12 cellular contexts compared by ENCODE assay signal in the genomic region with DNA sequence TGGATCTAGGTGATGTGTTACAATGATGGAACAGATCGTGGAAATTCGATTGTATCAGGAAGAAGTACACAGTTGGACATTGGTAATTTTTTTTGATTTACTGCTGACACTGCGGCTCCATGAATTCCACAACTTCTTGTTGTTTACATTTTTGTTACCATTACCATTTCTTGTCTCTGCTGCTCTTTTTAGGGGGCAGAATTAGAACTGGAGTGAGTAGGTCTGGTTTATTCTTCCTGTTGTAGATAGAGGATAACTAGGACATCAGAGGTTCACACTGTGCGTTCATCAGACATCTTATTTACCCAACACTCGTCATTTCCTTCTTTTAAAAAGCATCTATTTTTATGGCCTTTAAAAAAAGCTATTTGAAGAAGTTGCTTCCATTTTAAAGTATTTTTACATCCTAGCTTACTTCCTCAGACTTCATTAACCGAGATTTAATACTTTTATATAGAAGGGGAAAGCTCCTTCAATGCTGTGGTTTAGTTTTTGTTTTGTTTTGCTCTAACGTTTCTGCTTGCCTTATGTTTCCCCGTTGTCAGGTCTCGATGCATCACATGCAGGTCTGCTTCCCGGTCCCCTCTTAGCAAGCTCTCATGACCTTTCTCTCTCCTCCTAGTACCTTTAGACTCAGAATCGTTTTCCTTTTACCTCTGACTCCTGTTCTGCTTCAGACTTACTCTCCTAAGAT.
A peak's percentile ranks its signal among the peaks of the same experiment; 100 is the strongest.
DNase-seq lines count a peak whose midpoint lies in the region; ATAC-seq and TF ChIP-seq lines count a peak whose summit lies in the region.
"Had no signal": no experiment of that assay in that cellular context is flagged by ENCODE, and none has a peak within 500 bp of the region (broad histone marks: within the 10 kb centered on the region; RNA-seq: fewer than 3 reads in every experiment).

No MANE protein-coding gene starts in this region.

- H3K9me3 ChIP-seq in CD8-positive, alpha-beta memory T cell (ENCODE audit: low read length): no peaks in the 10 kb centered on the region
- no peaks in the 10 kb centered on the region for H3K9me3 ChIP-seq in endodermal cell (ENCODE audit: control insufficient read depth, low read length)
- no peaks in the 10 kb centered on the region for H3K9me3 ChIP-seq in psoas muscle

- H3K27ac Mint-ChIP-seq in CD8-positive, alpha-beta memory T cell: peak overlapping the region in 7 of 8 donors; percentile 55 to 92 (median 89)
- H3K27ac Mint-ChIP-seq in endodermal cell: peak overlapping the region; percentile 46

- no peak overlapping the region for H3K4me3 ChIP-seq in CD8-positive, alpha-beta memory T cell (ENCODE audit: low read length)
- no peak overlapping the region for H3K4me3 ChIP-seq in endodermal cell (ENCODE audit: low read length)
- no peak overlapping the region for H3K4me3 ChIP-seq in psoas muscle

- intact Hi-C loops in psoas muscle (cut with DNase I): no loop called here

- WGBS in endodermal cell (ENCODE audit: insufficient coverage in 1 of 2, insufficient read length in 1 of 2), 2 experiments: 90 to 94% methylated on average over 7 to 10 of the region's 11 CpGs
- WGBS in psoas muscle, 3 donors: 68 to 71% (median 68%) methylated on average over 11 of the region's 11 CpGs

- no peak for DNase-seq in CD8-positive, alpha-beta memory T cell
- no peak for DNase-seq in endodermal cell
- no peak for DNase-seq in psoas muscle
- no peak for DNase-seq in activated gamma-delta T cell treated with Interleukin-2 at 50 U/mL for 16 hours
- DNase-seq in HT-29 (ENCODE audit: low spot score): no peak
- DNase-seq in midbrain (lab: John Stamatoyannopoulos, UW): no peak
- DNase-seq: activated CD4-positive, alpha-beta T cell treated with anti-CD3 and anti-CD28 coated beads, Interleukin-2, amount 50 U/mL, for 48 hours; COR-L47; NCI-H1930; stimulated activated CD4-positive, alpha-beta T cell treated with anti-CD3 and anti-CD28 coated beads, Interleukin-2, amount 100 ng/mL, for 24 hours had no signal

- ATAC-seq in GM19455 (IDR thresholded peaks at IDR 0.05; ENCODE audit: unreplicated experiment) (peak; percentile 55), HG03354 (IDR thresholded peaks at IDR 0.05; ENCODE audit: poor library complexity, severe bottlenecking, unreplicated experiment) (peak; percentile 68), psoas muscle (no peak)

- peaks cover 20% of the 10 kb centered on the region for H3K4me1 ChIP-seq in CD8-positive, alpha-beta memory T cell (ENCODE audit: insufficient read depth, low read length)
- H3K4me1 ChIP-seq in endodermal cell (ENCODE audit: control insufficient read depth, insufficient read depth, low read length): peaks cover 6% of the 10 kb centered on the region
- H3K4me1 ChIP-seq in psoas muscle: peaks cover 46% of the 10 kb centered on the region

- H3K4me1 Mint-ChIP-seq in CD8-positive, alpha-beta memory T cell: peaks cover 65 to 82% (median 82%) of the 10 kb centered on the region in 3 donors
- H3K4me1 Mint-ChIP-seq in endodermal cell: peaks cover 19% of the 10 kb centered on the region

- H3K36me3 ChIP-seq in CD8-positive, alpha-beta memory T cell (ENCODE audit: insufficient read depth, low read length): no peaks in the 10 kb centered on the region
- no peaks in the 10 kb centered on the region for H3K36me3 ChIP-seq in endodermal cell (ENCODE audit: control insufficient read depth, insufficient read depth, low read length)
- H3K36me3 ChIP-seq in psoas muscle (ENCODE audit: insufficient read depth in 1 of 2, low read depth in 1 of 2): no peaks in the 10 kb centered on the region

- H3K36me3 Mint-ChIP-seq in CD8-positive, alpha-beta memory T cell: peaks cover 0 to 18% (median 15%) of the 10 kb centered on the region in 3 donors
- H3K36me3 Mint-ChIP-seq in endodermal cell (ENCODE audit: low read depth): peaks cover 7% of the 10 kb centered on the region

- H3K27ac ChIP-seq in CD8-positive, alpha-beta memory T cell (ENCODE audit: low read depth, low read length): no peak overlapping the region
- H3K27ac ChIP-seq in endodermal cell (ENCODE audit: low read depth, low read length) (no peak overlapping the region), psoas muscle (no peak overlapping the region)

- peak overlapping the region in 4 of 7 donors; percentile 4 to 42 (median 38) for H3K4me3 Mint-ChIP-seq in CD8-positive, alpha-beta memory T cell
- H3K4me3 Mint-ChIP-seq in endodermal cell: no peak overlapping the region

- CTCF ChIA-PET in CD8-positive, alpha-beta memory T cell (lab: Charles Lee): no interaction called here

- H3K9ac ChIP-seq in endodermal cell (ENCODE audit: extremely low read depth, low read length, poor library complexity, severe bottlenecking): no peak overlapping the region

- POLR2A ChIA-PET in CD8-positive, alpha-beta memory T cell (lab: Charles Lee): no interaction called here

- no peaks in the 10 kb centered on the region for H3K27me3 Mint-ChIP-seq in CD8-positive, alpha-beta memory T cell
- no peaks in the 10 kb centered on the region for H3K27me3 Mint-ChIP-seq in endodermal cell (ENCODE audit: insufficient read depth)

- no peaks in the 10 kb centered on the region for H3K9me3 Mint-ChIP-seq in CD8-positive, alpha-beta memory T cell
- H3K9me3 Mint-ChIP-seq in endodermal cell: no peaks in the 10 kb centered on the region

- H3K27me3 ChIP-seq in CD8-positive, alpha-beta memory T cell (ENCODE audit: insufficient read depth, low read length, poor library complexity, severe bottlenecking): no peaks in the 10 kb centered on the region
- H3K27me3 ChIP-seq in endodermal cell (ENCODE audit: control insufficient read depth, insufficient read depth, low read length, poor library complexity, severe bottlenecking) (no peaks in the 10 kb centered on the region), psoas muscle (ENCODE audit: insufficient read depth in 3 of 3, low read length in 2 of 3) (no peaks in the 10 kb centered on the region)

- TF ChIP-seq CTCF in endodermal cell (conservative IDR thresholded peaks at IDR 0.05) (no peak), psoas muscle (IDR thresholded peaks at IDR 0.05) (no peak)

Comparison
In these comparisons a context has a peak if more than half of its experiments do, and no peak if none do; other contexts are left out.
1. ATAC-seq: peak in GM19455 (single experiment) and HG03354 (single experiment); none in psoas muscle (0 of 4).